In genomic region chr12:88784166-88784565, GRCh38 we compare ENCODE assay signal across 16 cellular contexts.
"Had no signal": no experiment of that assay in that cellular context is flagged by ENCODE, and none has a peak within 500 bp of the region (broad histone marks: within the 10 kb centered on the region; RNA-seq: fewer than 3 reads in every experiment).

No MANE protein-coding gene starts in this region.

- H3K4me1 ChIP-seq: heart left ventricle, psoas muscle, right lobe of liver, spleen had no signal

- H3K36me3 ChIP-seq: heart left ventricle, right lobe of liver, spleen, WERI-Rb-1 had no signal

- H3K9me3 ChIP-seq: psoas muscle, right lobe of liver had no signal

- DNase-seq: activated CD4-positive, alpha-beta T cell treated with anti-CD3 and anti-CD28 coated beads for 4 hours; activated CD8-positive, alpha-beta memory T cell treated with anti-CD3 and anti-CD28 coated beads, Interleukin-2, amount 50 U/mL, for 48 hours; activated naive CD8-positive, alpha-beta T cell treated with anti-CD3 and anti-CD28 coated beads, Interleukin-2, amount 10 ng/mL, durations not matched to agents 7 days and 5 days; aorta; effector CD8-positive, alpha-beta T cell; heart left ventricle; left ventricle myocardium superior; mesenchymal stem cell; nephron progenitor cell; psoas muscle; right lobe of liver; spleen; stimulated activated CD4-positive, alpha-beta T cell treated with anti-CD3 and anti-CD28 coated beads, Interleukin-1b, Interleukin-23, amount 100 ng/mL, for 48 hours; stimulated activated naive CD8-positive, alpha-beta T cell treated with anti-CD3 and anti-CD28 coated beads, Interleukin-15, amount 100 ng/mL, for 72 hours; WERI-Rb-1 had no signal

- H3K4me3 ChIP-seq: heart left ventricle, psoas muscle, right lobe of liver, spleen had no signal

- H3K36me3 Mint-ChIP-seq: activated naive CD8-positive, alpha-beta T cell treated with anti-CD3 and anti-CD28 coated beads, Interleukin-2, amount 10 ng/mL, durations not matched to agents 7 days and 5 days; type B pancreatic cell had no signal

- H3K27me3 ChIP-seq: heart left ventricle, right lobe of liver, spleen had no signal

- H3K27ac Mint-ChIP-seq: activated naive CD8-positive, alpha-beta T cell treated with anti-CD3 and anti-CD28 coated beads, Interleukin-2, amount 10 ng/mL, durations not matched to agents 7 days and 5 days; nephron progenitor cell; stimulated activated naive CD8-positive, alpha-beta T cell treated with anti-CD3 and anti-CD28 coated beads, Interleukin-15, amount 100 ng/mL, for 72 hours; type B pancreatic cell had no signal

- H3K4me1 Mint-ChIP-seq: activated naive CD8-positive, alpha-beta T cell treated with anti-CD3 and anti-CD28 coated beads, Interleukin-2, amount 10 ng/mL, durations not matched to agents 7 days and 5 days; nephron progenitor cell; stimulated activated naive CD8-positive, alpha-beta T cell treated with anti-CD3 and anti-CD28 coated beads, Interleukin-15, amount 100 ng/mL, for 72 hours had no signal

- H3K27ac ChIP-seq: heart left ventricle, psoas muscle, right lobe of liver, spleen, WERI-Rb-1 had no signal

- H3K9me3 Mint-ChIP-seq: activated naive CD8-positive, alpha-beta T cell treated with anti-CD3 and anti-CD28 coated beads, Interleukin-2, amount 10 ng/mL, durations not matched to agents 7 days and 5 days had no signal

- ATAC-seq: heart left ventricle; left ventricle myocardium superior; psoas muscle; right lobe of liver; stimulated activated naive CD8-positive, alpha-beta T cell treated with anti-CD3 and anti-CD28 coated beads, Interleukin-15, amount 100 ng/mL, for 72 hours had no signal

- H3K4me3 Mint-ChIP-seq: activated naive CD8-positive, alpha-beta T cell treated with anti-CD3 and anti-CD28 coated beads, Interleukin-2, amount 10 ng/mL, durations not matched to agents 7 days and 5 days; nephron progenitor cell; stimulated activated naive CD8-positive, alpha-beta T cell treated with anti-CD3 and anti-CD28 coated beads, Interleukin-15, amount 100 ng/mL, for 72 hours; type B pancreatic cell had no signal

- H3K27me3 Mint-ChIP-seq: activated naive CD8-positive, alpha-beta T cell treated with anti-CD3 and anti-CD28 coated beads, Interleukin-2, amount 10 ng/mL, durations not matched to agents 7 days and 5 days; stimulated activated naive CD8-positive, alpha-beta T cell treated with anti-CD3 and anti-CD28 coated beads, Interleukin-15, amount 100 ng/mL, for 72 hours; type B pancreatic cell had no signal
